9 cellular contexts compared by ENCODE assay signal in genomic region chr4:138770818-138771217, GRCh38.
"Had no signal": no experiment of that assay in that cellular context is flagged by ENCODE, and none has a peak within 500 bp of the region (broad histone marks: within the 10 kb centered on the region; RNA-seq: fewer than 3 reads in every experiment).

No MANE protein-coding gene starts in this region.

- H3K27ac ChIP-seq: GM23248, HL-60, KMS-11 had no signal

- H3K4me3 ChIP-seq: GM23248 had no signal

- H3K4me2 ChIP-seq: KMS-11 had no signal

- H3K9ac ChIP-seq: GM23248, KMS-11 had no signal

- FAIRE-seq: HTR-8/SVneo had no signal

- H2AFZ ChIP-seq: GM23248 had no signal

- DNase-seq: GM23248, GOT3, H7, HCEC 1CT, IMR-90, KBM-7 had no signal
